Comparison of ENCODE assay signal across 27 cellular contexts in genomic region chr11:129574431-129574830, GRCh38.
"Had no signal": no experiment of that assay in that cellular context is flagged by ENCODE, and none has a peak within 500 bp of the region (broad histone marks: within the 10 kb centered on the region; RNA-seq: fewer than 3 reads in every experiment).

No MANE protein-coding gene starts in this region.

- H3K4me1 Mint-ChIP-seq: activated CD4-positive, alpha-beta memory T cell treated with anti-CD3 and anti-CD28 coated beads, Interleukin-2, amount 10 ng/mL, durations not matched to agents 7 days and 5 days; activated CD4-positive, alpha-beta T cell treated with anti-CD3 and anti-CD28 coated beads, Interleukin-2, amount 10 ng/mL, durations not matched to agents 7 days and 5 days; activated naive CD4-positive, alpha-beta T cell treated with anti-CD3 and anti-CD28 coated beads, Interleukin-2, amount 10 ng/mL, durations not matched to agents 7 days and 5 days; endodermal cell had no signal

- H3K27me3 Mint-ChIP-seq: activated CD4-positive, alpha-beta memory T cell treated with anti-CD3 and anti-CD28 coated beads, Interleukin-2, amount 10 ng/mL, durations not matched to agents 7 days and 5 days; activated CD4-positive, alpha-beta T cell treated with anti-CD3 and anti-CD28 coated beads, Interleukin-2, amount 10 ng/mL, durations not matched to agents 7 days and 5 days; activated naive CD4-positive, alpha-beta T cell treated with anti-CD3 and anti-CD28 coated beads, Interleukin-2, amount 10 ng/mL, durations not matched to agents 7 days and 5 days had no signal

- H3K4me3 Mint-ChIP-seq: activated CD4-positive, alpha-beta memory T cell treated with anti-CD3 and anti-CD28 coated beads, Interleukin-2, amount 10 ng/mL, durations not matched to agents 7 days and 5 days; activated CD4-positive, alpha-beta T cell treated with anti-CD3 and anti-CD28 coated beads, Interleukin-2, amount 10 ng/mL, durations not matched to agents 7 days and 5 days; activated naive CD4-positive, alpha-beta T cell treated with anti-CD3 and anti-CD28 coated beads, Interleukin-2, amount 10 ng/mL, durations not matched to agents 7 days and 5 days; activated naive CD8-positive, alpha-beta T cell; activated T-cell treated with anti-CD3 and anti-CD28 coated beads, Interleukin-2, amount 50 U/mL, for 24 hours; activated T-cell treated with anti-CD3 and anti-CD28 coated beads, Interleukin-2, amount 50 U/mL, for 72 hours; endodermal cell had no signal

- DNase-seq: activated CD4-positive, alpha-beta memory T cell treated with anti-CD3 and anti-CD28 coated beads, Interleukin-2, amount 10 ng/mL, durations not matched to agents 7 days and 5 days; activated CD4-positive, alpha-beta T cell treated with anti-CD3 and anti-CD28 coated beads for 4 hours; activated CD4-positive, alpha-beta T cell treated with anti-CD3 and anti-CD28 coated beads, Interleukin-2, amount 10 ng/mL, durations not matched to agents 7 days and 5 days; activated CD4-positive, alpha-beta T cell treated with anti-CD3 and anti-CD28 coated beads, Interleukin-2, amount 50 U/mL, for 4 hours; activated CD4-positive, CD25-positive, alpha-beta regulatory T cell; activated CD4-positive, CD25-positive, alpha-beta regulatory T cell treated with anti-CD3 and anti-CD28 coated beads, Interleukin-2, amount 50 U/mL, for 72 hours; activated CD8-positive, alpha-beta memory T cell treated with anti-CD3 and anti-CD28 coated beads, Interleukin-2, amount 50 U/mL, for 48 hours; activated gamma-delta T cell; activated naive CD4-positive, alpha-beta T cell; activated naive CD4-positive, alpha-beta T cell treated with anti-CD3 and anti-CD28 coated beads, Interleukin-2, amount 10 ng/mL, durations not matched to agents 7 days and 5 days; activated T-cell treated with anti-CD3 and anti-CD28 coated beads for 4 hours; activated T-cell treated with anti-CD3 and anti-CD28 coated beads, Interleukin-2, amount 50 U/mL, for 24 hours; activated T-cell treated with anti-CD3 and anti-CD28 coated beads, Interleukin-2, amount 50 U/mL, for 72 hours; amniotic stem cell; anterior cingulate cortex; brain microvascular endothelial cell; caudate nucleus; cortex of kidney; dorsolateral prefrontal cortex; effector memory CD4-positive, alpha-beta T cell; endodermal cell; foreskin keratinocyte; heart right ventricle; T-helper 2 cell had no signal

- FAIRE-seq: astrocyte, colon had no signal

- H3K36me3 Mint-ChIP-seq: activated naive CD4-positive, alpha-beta T cell treated with anti-CD3 and anti-CD28 coated beads, Interleukin-2, amount 10 ng/mL, durations not matched to agents 7 days and 5 days; activated naive CD8-positive, alpha-beta T cell had no signal

- H3K27ac Mint-ChIP-seq: activated CD4-positive, alpha-beta memory T cell treated with anti-CD3 and anti-CD28 coated beads, Interleukin-2, amount 10 ng/mL, durations not matched to agents 7 days and 5 days; activated naive CD4-positive, alpha-beta T cell treated with anti-CD3 and anti-CD28 coated beads, Interleukin-2, amount 10 ng/mL, durations not matched to agents 7 days and 5 days; activated naive CD8-positive, alpha-beta T cell; activated T-cell treated with anti-CD3 and anti-CD28 coated beads, Interleukin-2, amount 50 U/mL, for 24 hours; activated T-cell treated with anti-CD3 and anti-CD28 coated beads, Interleukin-2, amount 50 U/mL, for 72 hours; endodermal cell had no signal
